In genomic region chr12:91155990-91156389, GRCh38 we compare ENCODE assay signal across 20 cellular contexts. TPM values are rescaled to one million over a fixed set of nuclear protein-coding genes. Genes with fewer than 3 reads are reported as not detected.
DNase-seq lines count a peak whose midpoint lies in the region; ATAC-seq and TF ChIP-seq lines count a peak whose summit lies in the region.
"Had no signal": no experiment of that assay in that cellular context is flagged by ENCODE, and none has a peak within 500 bp of the region (broad histone marks: within the 10 kb centered on the region; RNA-seq: fewer than 3 reads in every experiment).

No MANE protein-coding gene starts in this region.

- no peak overlapping the region for H2BK120ac ChIP-seq in trophoblast cell (ENCODE audit: insufficient read depth, low read length, poor library complexity)

- DNase-seq in Right ventricle myocardium superior = no peak
- DNase-seq in cardiac septum (ENCODE audit: low spot score) = no peak
- peak; percentile 34 for DNase-seq in astrocyte of the cerebellum (ENCODE audit: low read depth)
- peak; percentile 66 for DNase-seq in myocyte (ENCODE audit: low read depth)
- no peak for DNase-seq in stimulated activated effector memory CD8-positive, alpha-beta T cell treated with anti-CD3 and anti-CD28 coated beads, Interleukin-12 subunit alpha, Interleukin-12 subunit beta, amount 100 ng/mL, for 72 hours (ENCODE audit: low spot score in 2 of 2)
- DNase-seq in activated naive CD8-positive, alpha-beta T cell treated with anti-CD3 and anti-CD28 coated beads, Interleukin-2, amount 50 U/mL, for 24 hours = no peak
- DNase-seq in activated CD8-positive, alpha-beta T cell treated with anti-CD3 and anti-CD28 coated beads for 36 hours = no peak
- no peak for DNase-seq in trophoblast cell
- DNase-seq: 8988T, DMS79 treated with DMSO at 0.1 percent for 48 hours, GM23248, NCI-H1105 treated with DMSO at 0.1 percent for 48 hours, NCI-H1694, NCI-H2081 treated with DMSO at 0.1 percent for 48 hours, NCI-H510A, NCI-H82, PC-3, RPMI8226 had no signal

- no peak overlapping the region for H3K4ac ChIP-seq in trophoblast cell (ENCODE audit: low read depth, low read length)

- H3K27me3 ChIP-seq in trophoblast cell (ENCODE audit: insufficient read depth, low read length) = no peaks in the 10 kb centered on the region

- no CpG with 5 or more reads among the region's 2 CpGs for WGBS in trophoblast cell (ENCODE audit: extremely low coverage, insufficient coverage, insufficient read length)

- H2BK12ac ChIP-seq in trophoblast cell (ENCODE audit: low read length) = no peak overlapping the region

- no peaks in the 10 kb centered on the region for H3K27me3 Mint-ChIP-seq in activated naive CD8-positive, alpha-beta T cell treated with anti-CD3 and anti-CD28 coated beads, Interleukin-2, amount 50 U/mL, for 24 hours
- H3K27me3 Mint-ChIP-seq in activated CD8-positive, alpha-beta T cell treated with anti-CD3 and anti-CD28 coated beads for 36 hours = no peaks in the 10 kb centered on the region

- H3K79me2 ChIP-seq in trophoblast cell (ENCODE audit: control insufficient read depth, insufficient read depth, low read length, poor library complexity) = no peaks in the 10 kb centered on the region

- H2AFZ ChIP-seq in trophoblast cell (ENCODE audit: insufficient read depth, low read length, poor library complexity) = no peak overlapping the region
- H2AFZ ChIP-seq: GM23248 had no signal

- H3K4me3 ChIP-seq in astrocyte of the cerebellum (ENCODE audit: low read depth, low read length) (no peak overlapping the region), trophoblast cell (ENCODE audit: low read depth, low read length) (no peak overlapping the region)
- H3K4me3 ChIP-seq: GM23248, K562 had no signal

- no peak overlapping the region for H4K12ac ChIP-seq in trophoblast cell (ENCODE audit: low read depth, low read length)

- CTCF ChIA-PET in activated CD8-positive, alpha-beta T cell treated with anti-CD3 and anti-CD28 coated beads for 36 hours (lab: Charles Lee) = interaction anchor here (0.7 kb wide), 1 partner anchor 47 kb away, joined by 3 read pairs; no protein-coding TSS in a partner anchor

- no peaks in the 10 kb centered on the region for H3K9me3 Mint-ChIP-seq in stimulated activated effector memory CD8-positive, alpha-beta T cell treated with anti-CD3 and anti-CD28 coated beads, Interleukin-12 subunit alpha, Interleukin-12 subunit beta, amount 100 ng/mL, for 72 hours
- H3K9me3 Mint-ChIP-seq in activated naive CD8-positive, alpha-beta T cell treated with anti-CD3 and anti-CD28 coated beads, Interleukin-2, amount 50 U/mL, for 24 hours = no peaks in the 10 kb centered on the region
- H3K9me3 Mint-ChIP-seq in activated CD8-positive, alpha-beta T cell treated with anti-CD3 and anti-CD28 coated beads for 36 hours = no peaks in the 10 kb centered on the region

- H3K4me1 Mint-ChIP-seq in stimulated activated effector memory CD8-positive, alpha-beta T cell treated with anti-CD3 and anti-CD28 coated beads, Interleukin-12 subunit alpha, Interleukin-12 subunit beta, amount 100 ng/mL, for 72 hours = no peaks in the 10 kb centered on the region
- no peaks in the 10 kb centered on the region for H3K4me1 Mint-ChIP-seq in activated naive CD8-positive, alpha-beta T cell treated with anti-CD3 and anti-CD28 coated beads, Interleukin-2, amount 50 U/mL, for 24 hours
- H3K4me1 Mint-ChIP-seq in activated CD8-positive, alpha-beta T cell treated with anti-CD3 and anti-CD28 coated beads for 36 hours (ENCODE audit: low read depth) = no peaks in the 10 kb centered on the region
- H3K4me1 Mint-ChIP-seq: CD14-positive monocyte had no signal

- no peak overlapping the region for H3K23ac ChIP-seq in trophoblast cell (ENCODE audit: low read length)

- in situ Hi-C loops in astrocyte of the cerebellum (cut with HindIII; ENCODE audit: low sequenced_read_pairs) = no loop called here

- no peak overlapping the region for H3K14ac ChIP-seq in trophoblast cell (ENCODE audit: low read length)

- no peak overlapping the region for H3K18ac ChIP-seq in trophoblast cell (ENCODE audit: low read length)

- no peak overlapping the region for H4K91ac ChIP-seq in trophoblast cell (ENCODE audit: low read depth, low read length)

- POLR2A ChIA-PET in activated CD8-positive, alpha-beta T cell treated with anti-CD3 and anti-CD28 coated beads for 36 hours (lab: Charles Lee) = no interaction called here

- H3K4me3 Mint-ChIP-seq in stimulated activated effector memory CD8-positive, alpha-beta T cell treated with anti-CD3 and anti-CD28 coated beads, Interleukin-12 subunit alpha, Interleukin-12 subunit beta, amount 100 ng/mL, for 72 hours = no peak overlapping the region
- no peak overlapping the region for H3K4me3 Mint-ChIP-seq in activated naive CD8-positive, alpha-beta T cell treated with anti-CD3 and anti-CD28 coated beads, Interleukin-2, amount 50 U/mL, for 24 hours
- no peak overlapping the region for H3K4me3 Mint-ChIP-seq in activated CD8-positive, alpha-beta T cell treated with anti-CD3 and anti-CD28 coated beads for 36 hours
- H3K4me3 Mint-ChIP-seq: CD14-positive monocyte had no signal

- no peaks in the 10 kb centered on the region for H3K36me3 Mint-ChIP-seq in stimulated activated effector memory CD8-positive, alpha-beta T cell treated with anti-CD3 and anti-CD28 coated beads, Interleukin-12 subunit alpha, Interleukin-12 subunit beta, amount 100 ng/mL, for 72 hours
- no peaks in the 10 kb centered on the region for H3K36me3 Mint-ChIP-seq in activated naive CD8-positive, alpha-beta T cell treated with anti-CD3 and anti-CD28 coated beads, Interleukin-2, amount 50 U/mL, for 24 hours (ENCODE audit: low read depth)
- no peaks in the 10 kb centered on the region for H3K36me3 Mint-ChIP-seq in activated CD8-positive, alpha-beta T cell treated with anti-CD3 and anti-CD28 coated beads for 36 hours (ENCODE audit: low read depth)
- H3K36me3 Mint-ChIP-seq: CD14-positive monocyte had no signal

- intact Hi-C loops in Right ventricle myocardium superior (cut with DNase I) (no loop called here), cardiac septum (cut with DNase I) (no loop called here)
- intact Hi-C loops in activated CD8-positive, alpha-beta T cell treated with anti-CD3 and anti-CD28 coated beads for 36 hours (cut with micrococcal nuclease) = no loop called here

- no peak overlapping the region for H3K27ac Mint-ChIP-seq in stimulated activated effector memory CD8-positive, alpha-beta T cell treated with anti-CD3 and anti-CD28 coated beads, Interleukin-12 subunit alpha, Interleukin-12 subunit beta, amount 100 ng/mL, for 72 hours
- H3K27ac Mint-ChIP-seq in activated naive CD8-positive, alpha-beta T cell treated with anti-CD3 and anti-CD28 coated beads, Interleukin-2, amount 50 U/mL, for 24 hours = no peak overlapping the region
- H3K27ac Mint-ChIP-seq in activated CD8-positive, alpha-beta T cell treated with anti-CD3 and anti-CD28 coated beads for 36 hours = no peak overlapping the region
- H3K27ac Mint-ChIP-seq: CD14-positive monocyte had no signal

- no peak overlapping the region for H4K8ac ChIP-seq in trophoblast cell (ENCODE audit: low read depth, low read length)

- ATAC-seq in Right ventricle myocardium superior (ENCODE audit: poor library complexity) = peak; percentile 45
- peak; percentile 21 for ATAC-seq in stimulated activated effector memory CD8-positive, alpha-beta T cell treated with anti-CD3 and anti-CD28 coated beads, Interleukin-12 subunit alpha, Interleukin-12 subunit beta, amount 100 ng/mL, for 72 hours
- ATAC-seq in activated naive CD8-positive, alpha-beta T cell treated with anti-CD3 and anti-CD28 coated beads, Interleukin-2, amount 50 U/mL, for 24 hours = no peak
- no peak for ATAC-seq in activated CD8-positive, alpha-beta T cell treated with anti-CD3 and anti-CD28 coated beads for 36 hours
- ATAC-seq: K562, PC-3 had no signal

- H3K4me2 ChIP-seq in trophoblast cell (ENCODE audit: low read length) = no peak overlapping the region

- H3K36me3 ChIP-seq in trophoblast cell (ENCODE audit: control insufficient read depth in 1 of 2, insufficient read depth in 2 of 2, low read length in 2 of 2) = peaks cover under 1 to 2% of the 10 kb centered on the region in 2 experiments

- no peak overlapping the region for H3K27ac ChIP-seq in trophoblast cell (ENCODE audit: low read depth, low read length)
- H3K27ac ChIP-seq: GM23248 had no signal

- H2BK5ac ChIP-seq in trophoblast cell (ENCODE audit: low read depth, low read length, poor library complexity) = no peak overlapping the region

- no peak overlapping the region for H3K9ac ChIP-seq in trophoblast cell (ENCODE audit: low read length)
- H3K9ac ChIP-seq: GM23248 had no signal

- no peaks in the 10 kb centered on the region for H3K4me1 ChIP-seq in trophoblast cell (ENCODE audit: control insufficient read depth in 1 of 2, insufficient read depth in 2 of 2, low read length in 2 of 2)

- H3K79me1 ChIP-seq in trophoblast cell (ENCODE audit: low read length) = no peaks in the 10 kb centered on the region

- no peak for TF ChIP-seq CTCF in astrocyte of the cerebellum (IDR thresholded peaks at IDR 0.05; ENCODE audit: low read depth, low read length, missing control alignments)
- no peak for TF ChIP-seq CTCF in activated CD8-positive, alpha-beta T cell treated with anti-CD3 and anti-CD28 coated beads for 36 hours (IDR thresholded peaks at IDR 0.05)

- no peak overlapping the region for H2AK5ac ChIP-seq in trophoblast cell (ENCODE audit: low read length)

- H3K9me3 ChIP-seq in trophoblast cell (ENCODE audit: insufficient read depth, low read depth, low read length) = no peaks in the 10 kb centered on the region

RNA-seq across cellular contexts. Expression of gene DCN, which starts 26.6 kb away (rescaled TPM):
- total RNA-seq in Right ventricle myocardium superior = 800 TPM
- total RNA-seq in cardiac septum = 480 TPM
- total RNA-seq in myocyte = 356 and 491 TPM in 2 replicates
- 544 TPM for polyA plus RNA-seq in myocyte (2012)
- total RNA-seq in activated CD8-positive, alpha-beta T cell treated with anti-CD3 and anti-CD28 coated beads for 36 hours = not detected
- polyA plus RNA-seq in trophoblast cell (2013) = 99.3 and 117 TPM in 2 replicates
- total RNA-seq: PC-3 had no signal
- polyA plus RNA-seq: CD14-positive monocyte had no signal

RNA-seq across cellular contexts. Expression of gene LUM, which starts 44.7 kb away (rescaled TPM):
- total RNA-seq in Right ventricle myocardium superior (34.6 TPM), cardiac septum (130 TPM), myocyte (147 and 149 TPM in 2 replicates)
- polyA plus RNA-seq in myocyte (2012) = 317 TPM
- total RNA-seq in activated CD8-positive, alpha-beta T cell treated with anti-CD3 and anti-CD28 coated beads for 36 hours = not detected
- 921 and 976 TPM in 2 replicates for polyA plus RNA-seq in trophoblast cell (2013)
- polyA plus RNA-seq: CD14-positive monocyte, K562 had no signal

Comparison
In these comparisons a context has a peak if more than half of its experiments do, and no peak if none do; other contexts are left out.
1. ATAC-seq: peak in Right ventricle myocardium superior (single experiment) and stimulated activated effector memory CD8-positive, alpha-beta T cell treated with anti-CD3 and anti-CD28 coated beads, Interleukin-12 subunit alpha, Interleukin-12 subunit beta, amount 100 ng/mL, for 72 hours (single experiment); none in activated naive CD8-positive, alpha-beta T cell treated with anti-CD3 and anti-CD28 coated beads, Interleukin-2, amount 50 U/mL, for 24 hours (single experiment) and activated CD8-positive, alpha-beta T cell treated with anti-CD3 and anti-CD28 coated beads for 36 hours (single experiment).
2. DNase-seq: peak in astrocyte of the cerebellum (single experiment) and myocyte (single experiment); none in Right ventricle myocardium superior (single experiment), cardiac septum (single experiment), stimulated activated effector memory CD8-positive, alpha-beta T cell treated with anti-CD3 and anti-CD28 coated beads, Interleukin-12 subunit alpha, Interleukin-12 subunit beta, amount 100 ng/mL, for 72 hours (0 of 2), activated naive CD8-positive, alpha-beta T cell treated with anti-CD3 and anti-CD28 coated beads, Interleukin-2, amount 50 U/mL, for 24 hours (single experiment), activated CD8-positive, alpha-beta T cell treated with anti-CD3 and anti-CD28 coated beads for 36 hours (single experiment) and trophoblast cell (0 of 2).
3. RNA of gene DCN, which starts 26.6 kb away (total RNA-seq): 800 TPM in Right ventricle myocardium superior (single experiment), 480 TPM in cardiac septum (single experiment) and 356 to 491 TPM in myocyte; not detected in activated CD8-positive, alpha-beta T cell treated with anti-CD3 and anti-CD28 coated beads for 36 hours; every median in the first group is over 100 times any median in the second.
4. RNA of gene LUM, which starts 44.7 kb away (total RNA-seq): 147 to 149 TPM in myocyte, 130 TPM in cardiac septum (single experiment) and 34.6 TPM in Right ventricle myocardium superior (single experiment); not detected in activated CD8-positive, alpha-beta T cell treated with anti-CD3 and anti-CD28 coated beads for 36 hours; every median in the first group is over 10 times any median in the second.